27 cellular contexts compared by ENCODE assay signal in genomic region chr1:21754583-21754982, GRCh38. TPM values are rescaled to one million over a fixed set of nuclear protein-coding genes. Genes with fewer than 3 reads are reported as not detected.
"Had no signal": no experiment of that assay in that cellular context is flagged by ENCODE, and none has a peak within 500 bp of the region (broad histone marks: within the 10 kb centered on the region; RNA-seq: fewer than 3 reads in every experiment).

No MANE protein-coding gene starts in this region.

- H3K27ac Mint-ChIP-seq: activated CD4-positive, alpha-beta T cell treated with anti-CD3 and anti-CD28 coated beads, Interleukin-2, amount 10 ng/mL, durations not matched to agents 7 days and 5 days; activated CD8-positive, alpha-beta T cell treated with anti-CD3 and anti-CD28 coated beads for 36 hours; activated naive CD4-positive, alpha-beta T cell treated with anti-CD3 and anti-CD28 coated beads, Interleukin-2, amount 50 U/mL, for 72 hours; nephron; stimulated activated naive CD8-positive, alpha-beta T cell treated with anti-CD3 and anti-CD28 coated beads, Interleukin-15, Interleukin-2, amounts not matched to agents 100 ng/mL and 50 ng/mL, for 24 hours; T-cell had no signal

- DNase-seq: activated CD4-positive, alpha-beta T cell treated with anti-CD3 and anti-CD28 coated beads, Interleukin-2, amount 10 ng/mL, durations not matched to agents 7 days and 5 days; activated CD4-positive, CD25-positive, alpha-beta regulatory T cell treated with anti-CD3 and anti-CD28 coated beads, Interleukin-2, amount 50 U/mL, for 72 hours; activated CD8-positive, alpha-beta T cell treated with anti-CD3 and anti-CD28 coated beads for 36 hours; activated T-cell treated with anti-CD3 and anti-CD28 coated beads, Interleukin-2, amount 50 U/mL, for 1 hour; brain microvascular endothelial cell; central memory CD4-positive, alpha-beta T cell; effector memory CD8-positive, alpha-beta T cell; hypothalamus; left cardiac atrium; mesenchymal stem cell; pancreas; right cardiac atrium; stimulated activated CD4-positive, alpha-beta T cell treated with anti-CD3 and anti-CD28 coated beads, Interleukin-4, amount 100 ng/mL, for 24 hours; substantia nigra; T-cell; tibial artery had no signal

- H3K9me3 ChIP-seq: ascending aorta, esophagus muscularis mucosa, pancreas, tibial artery had no signal

- H3K4me1 ChIP-seq: pancreas had no signal

- H3K27me3 Mint-ChIP-seq: activated CD4-positive, alpha-beta T cell treated with anti-CD3 and anti-CD28 coated beads, Interleukin-2, amount 10 ng/mL, durations not matched to agents 7 days and 5 days; activated CD8-positive, alpha-beta T cell treated with anti-CD3 and anti-CD28 coated beads for 36 hours; effector memory CD8-positive, alpha-beta T cell; stimulated activated naive CD8-positive, alpha-beta T cell treated with anti-CD3 and anti-CD28 coated beads, Interleukin-15, Interleukin-2, amounts not matched to agents 100 ng/mL and 50 ng/mL, for 24 hours; T-cell had no signal

- H3K27ac ChIP-seq: ascending aorta, brain microvascular endothelial cell, esophagus muscularis mucosa, pancreas, tibial artery, VCaP had no signal

- H3K4me3 Mint-ChIP-seq: activated CD4-positive, alpha-beta T cell treated with anti-CD3 and anti-CD28 coated beads, Interleukin-2, amount 10 ng/mL, durations not matched to agents 7 days and 5 days; activated CD8-positive, alpha-beta T cell treated with anti-CD3 and anti-CD28 coated beads for 36 hours; effector memory CD8-positive, alpha-beta T cell; nephron; stimulated activated naive CD8-positive, alpha-beta T cell treated with anti-CD3 and anti-CD28 coated beads, Interleukin-15, Interleukin-2, amounts not matched to agents 100 ng/mL and 50 ng/mL, for 24 hours; T-cell had no signal

- H3K27me3 ChIP-seq: ascending aorta, brain microvascular endothelial cell, esophagus muscularis mucosa, pancreas, tibial artery had no signal

- H3K4me3 ChIP-seq: ascending aorta, esophagus muscularis mucosa, pancreas, tibial artery had no signal

- H3K9me3 Mint-ChIP-seq: activated CD4-positive, alpha-beta T cell treated with anti-CD3 and anti-CD28 coated beads, Interleukin-2, amount 10 ng/mL, durations not matched to agents 7 days and 5 days; activated CD8-positive, alpha-beta T cell treated with anti-CD3 and anti-CD28 coated beads for 36 hours; activated naive CD4-positive, alpha-beta T cell treated with anti-CD3 and anti-CD28 coated beads, Interleukin-2, amount 50 U/mL, for 72 hours; effector memory CD8-positive, alpha-beta T cell; nephron; stimulated activated naive CD8-positive, alpha-beta T cell treated with anti-CD3 and anti-CD28 coated beads, Interleukin-15, Interleukin-2, amounts not matched to agents 100 ng/mL and 50 ng/mL, for 24 hours; T-cell had no signal

- ATAC-seq: activated CD8-positive, alpha-beta T cell treated with anti-CD3 and anti-CD28 coated beads for 36 hours; activated naive CD4-positive, alpha-beta T cell treated with anti-CD3 and anti-CD28 coated beads, Interleukin-2, amount 50 U/mL, for 72 hours; effector memory CD8-positive, alpha-beta T cell; left cardiac atrium; pancreas; right cardiac atrium; T-cell had no signal

RNA-seq across cellular contexts. Expression of gene LDLRAD2, which starts 57.5 kb away (rescaled TPM):
- total RNA-seq: activated CD4-positive, alpha-beta T cell treated with anti-CD3 and anti-CD28 coated beads, Interleukin-2, amount 10 ng/mL, durations not matched to agents 7 days and 5 days; ascending aorta; dermis microvascular lymphatic vessel endothelial cell; esophagus muscularis mucosa; frontal cortex; mononuclear cell; myocyte; pulmonary artery endothelial cell had no signal
